In the genomic region with DNA sequence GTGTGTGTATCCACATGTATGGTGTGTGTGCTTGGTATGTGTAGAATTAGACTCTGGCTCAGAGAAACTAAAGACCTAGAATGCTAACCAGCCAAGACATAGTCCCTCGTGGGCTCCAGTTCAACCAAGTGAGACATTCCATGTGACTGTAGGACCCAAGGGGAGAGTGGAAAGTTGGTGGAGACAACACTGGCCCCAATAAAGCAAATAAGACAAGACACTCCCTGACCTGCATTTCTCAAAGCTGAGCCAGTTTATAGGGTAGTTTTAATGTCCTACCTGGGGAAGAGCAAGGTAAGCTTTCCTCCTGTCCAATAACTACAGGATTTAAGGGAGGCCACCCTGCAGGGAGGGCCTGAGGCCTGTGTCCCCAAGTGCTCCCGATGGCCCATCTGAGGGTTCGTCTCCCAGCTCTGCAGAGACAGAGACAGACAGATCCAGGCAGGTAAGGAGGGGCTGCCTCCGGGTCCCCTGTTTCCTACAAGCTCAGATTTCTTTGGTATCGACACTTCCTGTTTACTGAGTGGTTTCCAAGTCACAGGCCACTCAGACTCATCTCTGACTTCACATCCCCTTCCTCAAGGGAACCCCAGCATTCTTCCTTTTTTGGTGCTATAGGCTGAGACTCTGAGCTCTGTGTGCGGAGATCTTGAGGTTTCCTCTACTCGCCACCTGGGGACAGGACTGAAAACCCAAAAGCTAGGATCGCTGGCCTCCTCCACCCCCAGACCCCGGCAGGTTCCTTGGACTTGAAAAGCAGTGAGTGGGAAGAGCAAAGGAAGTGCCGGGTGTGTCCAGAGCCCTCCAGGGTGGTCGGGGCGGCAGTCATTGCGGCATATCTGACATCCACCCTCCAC, we compare ENCODE assay signal across 8 cellular contexts. TPM values are rescaled to one million over a fixed set of nuclear protein-coding genes. Genes with fewer than 3 reads are reported as not detected.
DNase-seq lines count a peak whose midpoint lies in the region; ATAC-seq and TF ChIP-seq lines count a peak whose summit lies in the region.

No MANE protein-coding gene starts in this region.

- H3K27me3 ChIP-seq in OCI-LY1 (ENCODE audit: insufficient read depth, low read length) (no peaks in the 10 kb centered on the region), muscle layer of duodenum (ENCODE audit: low read depth, low read length) (no peaks in the 10 kb centered on the region), smooth muscle cell (ENCODE audit: low read depth) (no peaks in the 10 kb centered on the region)

- H3K4me1 ChIP-seq in OCI-LY1 (ENCODE audit: insufficient read depth, low read length, severe bottlenecking) (peaks cover 69% of the 10 kb centered on the region), muscle layer of duodenum (ENCODE audit: control insufficient read depth in 1 of 2, insufficient read depth in 2 of 2, low read length in 2 of 2) (peaks cover 10 to 19% of the 10 kb centered on the region in 2 donors), smooth muscle cell (ENCODE audit: low read depth) (no peaks in the 10 kb centered on the region)

- H3K9me3 ChIP-seq in OCI-LY1 (ENCODE audit: low read length) = no peaks in the 10 kb centered on the region
- no peaks in the 10 kb centered on the region for H3K9me3 ChIP-seq in muscle layer of duodenum (ENCODE audit: control insufficient read depth in 1 of 2, low read length in 2 of 2)
- no peaks in the 10 kb centered on the region for H3K9me3 ChIP-seq in smooth muscle cell (replicated peaks; ENCODE audit: low read depth)

- H3K79me2 ChIP-seq in OCI-LY1 (ENCODE audit: insufficient read depth, low read length) (peaks cover 9% of the 10 kb centered on the region; the same call in 1 of the 2 replicates), smooth muscle cell (ENCODE audit: low read depth) (no peaks in the 10 kb centered on the region)

- peak overlapping the region; percentile 98 for H3K27ac ChIP-seq in OCI-LY1 (ENCODE audit: low read depth, low read length, poor library complexity, severe bottlenecking)
- H3K27ac ChIP-seq in muscle layer of duodenum (ENCODE audit: low read length) = peak overlapping the region; percentile 92
- no peak overlapping the region for H3K27ac ChIP-seq in smooth muscle cell (ENCODE audit: low read depth)

- H3K4me3 ChIP-seq in OCI-LY1 (ENCODE audit: low read depth, low read length, poor library complexity, severe bottlenecking) (peak overlapping the region; percentile 60), muscle layer of duodenum (ENCODE audit: low read depth in 1 of 2, low read length in 2 of 2) (peak overlapping the region; percentile 9 to 54), smooth muscle cell (no peak overlapping the region)

- H3F3A ChIP-seq in OCI-LY1 (ENCODE audit: insufficient read depth, low read length) (peaks cover 9% of the 10 kb centered on the region; the same call in 1 of the 2 replicates), smooth muscle cell (ENCODE audit: low read depth) (no peaks in the 10 kb centered on the region)

- peak overlapping the region; percentile 81 for H3K9ac ChIP-seq in OCI-LY1 (ENCODE audit: low read length)
- H3K9ac ChIP-seq in smooth muscle cell (ENCODE audit: low read depth) = no peak overlapping the region

- H2AFZ ChIP-seq in OCI-LY1 (ENCODE audit: low read length) = no peak overlapping the region
- no peak overlapping the region for H2AFZ ChIP-seq in smooth muscle cell (ENCODE audit: low read depth)

- H3K9me2 ChIP-seq in OCI-LY1 (ENCODE audit: low read depth, low read length) = no peaks in the 10 kb centered on the region

- 79% methylated on average over 13 of the region's 13 CpGs for WGBS in smooth muscle cell (ENCODE audit: low lambda C conversion rate)

- H4K20me1 ChIP-seq in OCI-LY1 (ENCODE audit: insufficient read depth, low read length) (no peaks in the 10 kb centered on the region), smooth muscle cell (ENCODE audit: low read depth) (no peaks in the 10 kb centered on the region)

- DNase-seq in central memory CD4-positive, alpha-beta T cell = peak; percentile 91
- DNase-seq in NCI-H128 (lab: John Stamatoyannopoulos, UW; ENCODE audit: unreplicated experiment) (no peak), smooth muscle cell (lab: John Stamatoyannopoulos, UW; ENCODE audit: unreplicated experiment) (no peak), omental fat pad (ENCODE audit: low spot score) (no peak)

- TF ChIP-seq CTCF in OCI-LY1 (IDR thresholded peaks at IDR 0.05; ENCODE audit: low read length) (no peak), smooth muscle cell (IDR thresholded peaks at IDR 0.05; ENCODE audit: borderline replicate concordance, insufficient read depth, poor library complexity, severe bottlenecking) (no peak), omental fat pad (IDR thresholded peaks at IDR 0.05) (no peak)

- H3K4me2 ChIP-seq in OCI-LY1 (ENCODE audit: low read length) (peak overlapping the region; percentile 89), smooth muscle cell (no peak overlapping the region)

- H3K36me3 ChIP-seq in OCI-LY1 (ENCODE audit: insufficient read depth, low read length) (peaks cover 58% of the 10 kb centered on the region), muscle layer of duodenum (ENCODE audit: control insufficient read depth in 1 of 2, insufficient read depth in 2 of 2, low read length in 2 of 2) (no peaks in the 10 kb centered on the region), smooth muscle cell (ENCODE audit: low read depth) (no peaks in the 10 kb centered on the region)

- ATAC-seq in GM18520 (IDR thresholded peaks at IDR 0.05; ENCODE audit: unreplicated experiment) (peak; percentile 25), HG02763 (IDR thresholded peaks at IDR 0.05; ENCODE audit: unreplicated experiment) (peak; percentile 37), omental fat pad (ENCODE audit: low FRiP score) (no peak)

RNA-seq across cellular contexts. Expression of gene RASSF2, which starts 9.3 kb away (rescaled TPM):
- total RNA-seq in smooth muscle cell (0.54 and 1.1 TPM in 2 replicates), omental fat pad (10 to 100 TPM; 28.0 to 63.8 (median 44.6) TPM)
- polyA plus RNA-seq in smooth muscle cell = 0.66 and 0.72 TPM in 2 replicates

Comparison
In these comparisons a context has a peak if more than half of its experiments do, and no peak if none do; other contexts are left out.
1. RNA of gene RASSF2, which starts 9.3 kb away (total RNA-seq): 28.0 to 63.8 TPM in omental fat pad; 0.54 to 1.1 TPM in smooth muscle cell; every median in the first group is over 10 times any median in the second.